22 cellular contexts compared by ENCODE assay signal in the genomic region with DNA sequence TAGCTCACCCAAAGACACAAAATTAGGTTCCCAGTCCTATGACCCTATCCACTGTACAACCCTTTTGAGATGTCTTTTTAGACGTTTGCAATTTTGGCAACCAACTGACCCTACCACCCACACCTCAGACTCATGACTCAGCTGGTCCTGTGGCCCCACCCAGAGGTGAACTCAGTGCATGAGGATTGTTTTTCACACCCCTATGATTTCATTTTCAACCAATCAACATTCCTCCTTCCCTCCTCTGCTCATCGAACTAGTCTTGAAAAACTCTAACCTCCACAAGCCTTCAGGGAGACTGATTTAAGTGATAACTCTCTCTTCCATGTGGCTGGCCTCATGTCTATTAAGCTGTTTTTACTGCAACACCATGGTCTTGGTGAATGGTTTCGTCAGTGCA.
"Had no signal": no experiment of that assay in that cellular context is flagged by ENCODE, and none has a peak within 500 bp of the region (broad histone marks: within the 10 kb centered on the region; RNA-seq: fewer than 3 reads in every experiment).

No MANE protein-coding gene starts in this region.

- ATAC-seq: activated naive CD4-positive, alpha-beta T cell treated with anti-CD3 and anti-CD28 coated beads, Interleukin-2, amount 50 U/mL, for 72 hours; activated T-helper 17 cell treated with anti-CD3 and anti-CD28 coated beads, Interleukin-2, amount 50 U/mL, for 72 hours; foreskin keratinocyte; left colon; mucosa of descending colon; sciatic nerve; upper lobe of right lung had no signal

- DNase-seq: activated CD4-positive, alpha-beta T cell treated with anti-CD3 and anti-CD28 coated beads, Interleukin-2, amount 50 U/mL, for 4 hours; activated CD8-positive, alpha-beta memory T cell treated with anti-CD3 and anti-CD28 coated beads for 24 hours; activated CD8-positive, alpha-beta memory T cell treated with anti-CD3 and anti-CD28 coated beads, Interleukin-2, amount 50 U/mL, for 4 hours; activated T-cell treated with anti-CD3 and anti-CD28 coated beads, Interleukin-2, amount 50 U/mL, for 24 hours; aorta; foreskin keratinocyte; hippocampal formation; left colon; mesenchymal stem cell; mucosa of descending colon; nephron progenitor cell; stimulated activated CD4-positive, alpha-beta T cell treated with anti-CD3 and anti-CD28 coated beads, Interleukin-15, amount 100 ng/mL, for 24 hours; stimulated activated CD4-positive, alpha-beta T cell treated with anti-CD3 and anti-CD28 coated beads, Interleukin-2, amount 100 ng/mL, for 48 hours; stimulated activated naive CD4-positive, alpha-beta T cell treated with Interleukin-2 at 50 U/mL for 16 hours; T-helper 9 cell; upper lobe of right lung had no signal

- H3K27ac ChIP-seq: epithelial cell of prostate, foreskin keratinocyte, upper lobe of right lung had no signal

- H3K4me3 ChIP-seq: mucosa of descending colon, smooth muscle cell, upper lobe of right lung had no signal

- FAIRE-seq: islet of Langerhans had no signal

- H3K9me3 ChIP-seq: mucosa of descending colon, upper lobe of right lung had no signal

- H3K36me3 ChIP-seq: upper lobe of right lung had no signal

- H3K4me2 ChIP-seq: smooth muscle cell had no signal

- H3K4me1 ChIP-seq: foreskin keratinocyte, upper lobe of right lung had no signal

- H3K27me3 ChIP-seq: foreskin keratinocyte, upper lobe of right lung had no signal
